Comparison of ENCODE assay signal across 21 cellular contexts in genomic region chr20:6185268-6185667, GRCh38.
DNase-seq lines count a peak whose midpoint lies in the region; FAIRE-seq and TF ChIP-seq lines count a peak whose summit lies in the region.
"Had no signal": no experiment of that assay in that cellular context is flagged by ENCODE, and none has a peak within 500 bp of the region (broad histone marks: within the 10 kb centered on the region; RNA-seq: fewer than 3 reads in every experiment).

No MANE protein-coding gene starts in this region.

- H2BK120ac ChIP-seq in mesenchymal stem cell (ENCODE audit: low read depth, low read length), result no peak overlapping the region

- H2AK5ac ChIP-seq in mesenchymal stem cell (ENCODE audit: low read length, severe bottlenecking), result no peak overlapping the region

- H3K27ac ChIP-seq in MM.1S (ENCODE audit: low read length) (no peak overlapping the region), mesenchymal stem cell (ENCODE audit: low read length, poor library complexity, severe bottlenecking) (no peak overlapping the region)
- H3K27ac ChIP-seq: esophagus muscularis mucosa, PC-9, SJSA1, suprapubic skin had no signal

- no peak overlapping the region for H2BK5ac ChIP-seq in mesenchymal stem cell (ENCODE audit: low read depth, low read length, poor library complexity, severe bottlenecking)

- H3F3A ChIP-seq in MM.1S (ENCODE audit: insufficient read depth, low read length), result no peaks in the 10 kb centered on the region

- H2BK12ac ChIP-seq in mesenchymal stem cell (ENCODE audit: low read length in 2 of 2), result no peak overlapping the region

- H3K4me2 ChIP-seq in MM.1S (ENCODE audit: low read depth, low read length), result no peak overlapping the region
- H3K4me2 ChIP-seq in mesenchymal stem cell (ENCODE audit: low read length, poor library complexity, severe bottlenecking), result no peak overlapping the region
- H3K4me2 ChIP-seq: PC-9 had no signal

- no peak overlapping the region for H4K8ac ChIP-seq in mesenchymal stem cell (ENCODE audit: low read length)

- no peaks in the 10 kb centered on the region for H3K4me1 ChIP-seq in MM.1S (ENCODE audit: low read length)
- no peaks in the 10 kb centered on the region for H3K4me1 ChIP-seq in mesenchymal stem cell (ENCODE audit: control insufficient read depth, insufficient read depth, low read depth, low read length)
- H3K4me1 ChIP-seq: esophagus muscularis mucosa, SJSA1, suprapubic skin had no signal

- H3K9me2 ChIP-seq in MM.1S (replicated peaks; ENCODE audit: insufficient read depth, low read length), result no peaks in the 10 kb centered on the region

- H2AFZ ChIP-seq in MM.1S (ENCODE audit: low read length), result no peak overlapping the region
- H2AFZ ChIP-seq in mesenchymal stem cell (ENCODE audit: low read depth, low read length), result no peak overlapping the region
- H2AFZ ChIP-seq: PC-9 had no signal

- H3K9me3 ChIP-seq in MM.1S (replicated peaks; ENCODE audit: insufficient read depth, low read length), result no peaks in the 10 kb centered on the region
- H3K9me3 ChIP-seq in mesenchymal stem cell (ENCODE audit: control insufficient read depth, low read length), result peaks cover 3% of the 10 kb centered on the region
- H3K9me3 ChIP-seq: esophagus muscularis mucosa, SJSA1, suprapubic skin had no signal

- no peaks in the 10 kb centered on the region for H4K20me1 ChIP-seq in MM.1S (ENCODE audit: insufficient read depth, low read length)

- TF ChIP-seq CTCF in D721Med (IDR thresholded peaks at IDR 0.05; ENCODE audit: insufficient read depth, missing control alignments) (peak; percentile 17), MM.1S (IDR thresholded peaks at IDR 0.05; ENCODE audit: low read length) (0 out of 2 replicates have a peak, but pooled peaks have one; percentile 3)

- in situ Hi-C loops in SK-MEL-5 (cut with HindIII; ENCODE audit: low pct_unique_long_range_greater_than_20kb, low sequenced_read_pairs), result no loop called here

- no peak for FAIRE-seq in D721Med (lab: Jason Lieb, UNC)
- FAIRE-seq: K562 had no signal

- DNase-seq in D721Med (ENCODE audit: insufficient read length, low spot score) (no peak), MM.1S (no peak), SK-MEL-5 (ENCODE audit: low read depth, low spot score) (peak; percentile 36), iPS-NIHi7 (ENCODE audit: extremely low spot score) (peak; percentile 20), SK-N-DZ (ENCODE audit: low spot score) (no peak), mesenchymal stem cell (no peak)
- DNase-seq in activated naive CD4-positive, alpha-beta T cell treated with Interleukin-2 at 50 U/mL for 16 hours, result no peak
- DNase-seq in central memory CD4-positive, alpha-beta T cell, result no peak
- DNase-seq: activated naive CD8-positive, alpha-beta T cell treated with anti-CD3 and anti-CD28 coated beads for 36 hours; activated T-cell treated with anti-CD3 and anti-CD28 coated beads, Interleukin-2, amount 50 U/mL, for 72 hours; CD4-positive, alpha-beta memory T cell; DND-41; NCI-H1092 treated with DMSO at 0.1 percent for 48 hours; NCI-H2107; PC-9; right cardiac atrium; T-helper 9 cell had no signal

- no peak overlapping the region for H3K18ac ChIP-seq in mesenchymal stem cell (ENCODE audit: low read depth in 1 of 2, low read length in 2 of 2)

- H4K91ac ChIP-seq in mesenchymal stem cell (ENCODE audit: low read length), result no peak overlapping the region

- no peaks in the 10 kb centered on the region for H3K79me2 ChIP-seq in MM.1S (ENCODE audit: low read length)

- no peaks in the 10 kb centered on the region for H3K79me1 ChIP-seq in mesenchymal stem cell (replicated peaks; ENCODE audit: low read length, poor library complexity, severe bottlenecking)

- whole genome bisulfite sequencing in mesenchymal stem cell, result 58% methylated on average over 3 of the region's 3 CpGs

- H3K4ac ChIP-seq in mesenchymal stem cell (ENCODE audit: low read depth in 1 of 2, low read length in 2 of 2), result no peak overlapping the region

- H2BK15ac ChIP-seq in mesenchymal stem cell (ENCODE audit: low read depth, poor library complexity, severe bottlenecking), result no peak overlapping the region

- H3K4me3 ChIP-seq in MM.1S (ENCODE audit: low read length) (no peak overlapping the region), mesenchymal stem cell (ENCODE audit: insufficient read depth in 1 of 2, low read depth in 1 of 2, low read length in 2 of 2) (no peak overlapping the region)
- H3K4me3 ChIP-seq: esophagus muscularis mucosa, K562, PC-9, SJSA1, suprapubic skin had no signal

- no peak overlapping the region for H3K14ac ChIP-seq in mesenchymal stem cell (ENCODE audit: low read length in 2 of 2)

- H3K27me3 ChIP-seq in MM.1S (replicated peaks; ENCODE audit: insufficient read depth, low read length) (no peaks in the 10 kb centered on the region), mesenchymal stem cell (ENCODE audit: control insufficient read depth in 1 of 2, insufficient read depth in 1 of 2, low read length in 2 of 2) (peaks cover 4 to 18% of the 10 kb centered on the region in 2 experiments)
- H3K27me3 ChIP-seq: SJSA1 had no signal

- H3K23ac ChIP-seq in mesenchymal stem cell (ENCODE audit: low read length in 2 of 2), result no peak overlapping the region

- no peaks in the 10 kb centered on the region for H3K36me3 ChIP-seq in MM.1S (replicated peaks; ENCODE audit: insufficient read depth, low read length)
- H3K36me3 ChIP-seq in mesenchymal stem cell (ENCODE audit: control insufficient read depth in 1 of 2, insufficient read depth in 2 of 2, low read depth in 1 of 2, low read length in 2 of 2), result no peaks in the 10 kb centered on the region
- H3K36me3 ChIP-seq: esophagus muscularis mucosa, SJSA1, suprapubic skin had no signal

- H3K9ac ChIP-seq in MM.1S (ENCODE audit: low read length), result no peak overlapping the region
- H3K9ac ChIP-seq in mesenchymal stem cell (ENCODE audit: low read length), result no peak overlapping the region

Comparison
In these comparisons a context has a peak if more than half of its experiments do, and no peak if none do; other contexts are left out.
1. DNase-seq: peak in SK-MEL-5 (single experiment) and iPS-NIHi7 (single experiment); none in D721Med (single experiment), MM.1S (single experiment), activated naive CD4-positive, alpha-beta T cell treated with Interleukin-2 at 50 U/mL for 16 hours (single experiment), SK-N-DZ (single experiment), central memory CD4-positive, alpha-beta T cell (single experiment) and mesenchymal stem cell (single experiment).